In the genomic region with DNA sequence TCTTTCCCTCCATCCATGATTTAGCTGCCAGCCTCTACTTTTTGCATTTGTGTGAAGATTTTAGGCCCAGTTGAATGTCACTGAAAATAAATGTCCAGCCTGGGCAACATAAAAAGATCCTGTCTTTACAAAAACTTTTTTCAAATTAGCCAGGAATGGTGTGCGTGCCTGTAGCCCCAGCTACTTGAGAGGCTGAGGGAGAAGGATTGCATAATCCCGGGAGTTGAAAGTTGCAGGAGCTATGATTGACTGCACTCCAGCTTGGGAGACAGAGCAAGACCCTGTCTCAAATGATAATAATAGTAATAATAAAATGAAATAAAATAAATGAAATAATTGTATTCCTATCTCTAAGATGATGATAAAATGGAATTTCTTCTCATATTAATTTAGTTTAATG, we compare ENCODE assay signal across 1 cellular context.
A peak's percentile ranks its signal among the peaks of the same experiment; 100 is the strongest.
TF ChIP-seq lines count a peak whose summit lies in the region.

No MANE protein-coding gene starts in this region.

TF ChIP-seq in HepG2, 621 proteins besides CTCF, POLR2A, EP300 and RAD21:
- TF ChIP-seq CEBPG (CRISPR knock-in tag; IDR thresholded peaks at IDR 0.05): peak; percentile 75
- no peak for TF ChIP-seq ZNF615 (CRISPR knock-in tag; IDR thresholded peaks at IDR 0.05; ENCODE audit: borderline replicate concordance)
- peak; percentile 78 for TF ChIP-seq CEBPB (IDR thresholded peaks at IDR 0.05; ENCODE audit: borderline replicate concordance, low read depth, low read length)
TF ChIP-seq in HepG2: peak in this region for 2.
